10 cellular contexts compared by ENCODE assay signal in genomic region chr13:49098198-49098597, GRCh38.
DNase-seq lines count a peak whose midpoint lies in the region; ATAC-seq, FAIRE-seq and TF ChIP-seq lines count a peak whose summit lies in the region.
"Had no signal": no experiment of that assay in that cellular context is flagged by ENCODE, and none has a peak within 500 bp of the region (broad histone marks: within the 10 kb centered on the region; RNA-seq: fewer than 3 reads in every experiment).

No MANE protein-coding gene starts in this region.

- peak overlapping the region; percentile 16 for H3K27ac ChIP-seq in A673 (ENCODE audit: low read depth, low read length, poor library complexity, severe bottlenecking)
- no peak overlapping the region for H3K27ac ChIP-seq in IMR-90 (ENCODE audit: insufficient read depth, low read length)
- H3K27ac ChIP-seq in GM23338 (ENCODE audit: low read depth) = no peak overlapping the region

- H2BK120ac ChIP-seq in IMR-90 (ENCODE audit: low read depth, low read length) = no peak overlapping the region

- no peak overlapping the region for H3K4ac ChIP-seq in IMR-90 (ENCODE audit: low read depth, low read length)

- no peak overlapping the region for H4K8ac ChIP-seq in IMR-90 (ENCODE audit: low read depth in 2 of 2, low read length in 2 of 2)

- no peaks in the 10 kb centered on the region for H3K36me3 ChIP-seq in A673 (ENCODE audit: insufficient read depth, low read length, poor library complexity, severe bottlenecking)
- H3K36me3 ChIP-seq in IMR-90 (ENCODE audit: control insufficient read depth, insufficient read depth, low read length) = no peaks in the 10 kb centered on the region
- H3K36me3 ChIP-seq in GM23338 (ENCODE audit: insufficient read depth) = no peaks in the 10 kb centered on the region
- no peaks in the 10 kb centered on the region for H3K36me3 ChIP-seq in H7 (replicated peaks; ENCODE audit: control insufficient read depth, insufficient read depth, low read length)

- H3K9me1 ChIP-seq in IMR-90 (ENCODE audit: insufficient read depth, low read length) = no peaks in the 10 kb centered on the region; the same call in 1 of the 2 replicates

- H2AK9ac ChIP-seq in IMR-90 (replicated peaks; ENCODE audit: low read depth, low read length, poor library complexity) = no peak overlapping the region

- H4K20me1 ChIP-seq in IMR-90 (ENCODE audit: insufficient read depth, low read length) (no peaks in the 10 kb centered on the region), GM23338 (replicated peaks; ENCODE audit: insufficient read depth) (peaks cover 9% of the 10 kb centered on the region)

- H3K9me2 ChIP-seq in GM23338 (ENCODE audit: insufficient read depth) = no peaks in the 10 kb centered on the region

- H3K36me3 Mint-ChIP-seq in chondrocyte (ENCODE audit: low read depth) = no peaks in the 10 kb centered on the region
- H3K36me3 Mint-ChIP-seq in GM23338 (ENCODE audit: low read depth) = no peaks in the 10 kb centered on the region

- intact Hi-C loops in A673 (cut with micrococcal nuclease; ENCODE audit: unreplicated experiment) (loop anchor here (5.0 kb wide), 1 partner anchor 184 kb away; no protein-coding TSS in a partner anchor), IMR-90 (cut with micrococcal nuclease) (no loop called here)

- H3K9me3 ChIP-seq in A673 (ENCODE audit: low read depth, low read length, poor library complexity, severe bottlenecking) = no peaks in the 10 kb centered on the region
- H3K9me3 ChIP-seq in IMR-90 (ENCODE audit: control insufficient read depth, insufficient read depth, low read length) = no peaks in the 10 kb centered on the region

- ATAC-seq in IMR-90 (ENCODE audit: low read depth) (peak; percentile 71), GM23338 (no peak)

- no peak overlapping the region for H4K91ac ChIP-seq in IMR-90 (ENCODE audit: insufficient read depth, low read depth, low read length)

- TF ChIP-seq RAD21 in IMR-90 (IDR thresholded peaks at IDR 0.05; ENCODE audit: low read length) = no peak

- H3K27me3 ChIP-seq in A673 (replicated peaks; ENCODE audit: insufficient read depth, low read depth, low read length, poor library complexity) (no peaks in the 10 kb centered on the region), IMR-90 (ENCODE audit: control insufficient read depth, insufficient read depth, low read length) (no peaks in the 10 kb centered on the region), GM23338 (ENCODE audit: insufficient read depth) (no peaks in the 10 kb centered on the region), H7 (ENCODE audit: control insufficient read depth, insufficient read depth, low read length) (no peaks in the 10 kb centered on the region)

- H3K4me1 ChIP-seq in A673 (ENCODE audit: insufficient read depth, low read length, poor library complexity, severe bottlenecking) (peaks cover 10% of the 10 kb centered on the region), IMR-90 (ENCODE audit: control insufficient read depth, insufficient read depth, low read length) (peaks cover 8% of the 10 kb centered on the region), GM23338 (ENCODE audit: insufficient read depth) (no peaks in the 10 kb centered on the region)

- FAIRE-seq in frontal cortex (lab: Jason Lieb, UNC) = no peak

- dilution Hi-C loops in IMR-90 (cut with HindIII; ENCODE audit: low sequenced_read_pairs, unreplicated experiment) = no loop called here

- H2BK20ac ChIP-seq in IMR-90 (ENCODE audit: low read depth, low read length) = no peak overlapping the region

- peak overlapping the region; percentile 75 for H2BK5ac ChIP-seq in IMR-90 (ENCODE audit: low read depth, low read length, poor library complexity, severe bottlenecking)

- H3K27ac Mint-ChIP-seq in chondrocyte (ENCODE audit: unreplicated experiment) (peak overlapping the region; percentile 75), GM23338 (no peak overlapping the region)

- CTCF ChIA-PET in A673 (lab: Charles Lee) = no interaction called here
- CTCF ChIA-PET in IMR-90 (lab: Yijun Ruan, JAX) = no interaction called here

- POLR2A ChIA-PET in A673 (lab: Charles Lee; ENCODE audit: low non-redundant PET) = no interaction called here
- POLR2A ChIA-PET in IMR-90 (lab: Charles Lee; ENCODE audit: unreplicated experiment) = no interaction called here

- H4K5ac ChIP-seq in IMR-90 (ENCODE audit: low read depth, low read length) = no peak overlapping the region

- BruUV-seq in A673 (replicated peaks; lab: Mats Ljungman, UMichigan) = no TSS peak
- no TSS peak for BruUV-seq in IMR-90 (replicated peaks; lab: Mats Ljungman, UMichigan)

- H3K56ac ChIP-seq in IMR-90 (ENCODE audit: extremely low read depth, insufficient read depth, low read length) = no peak overlapping the region

- H2AFZ ChIP-seq in IMR-90 (replicated peaks; ENCODE audit: low read length, poor library complexity) (no peak overlapping the region), GM23338 (no peak overlapping the region)

- no peak overlapping the region for H3K9ac ChIP-seq in IMR-90 (ENCODE audit: low read depth, low read length)

- no CpG with 5 or more reads among the region's 2 CpGs for WGBS in IMR-90 (ENCODE audit: extremely low coverage in 2 of 2, insufficient read length in 1 of 2), 2 experiments

- TF ChIP-seq POLR2A in IMR-90 (IDR thresholded peaks at IDR 0.05; ENCODE audit: low read depth, low read length) = no peak

- H3K4me3 ChIP-seq in A673 (ENCODE audit: low read depth, low read length, poor library complexity, severe bottlenecking) = no peak overlapping the region
- no peak overlapping the region for H3K4me3 ChIP-seq in IMR-90 (ENCODE audit: insufficient read depth, low read depth, low read length)
- H3K4me3 ChIP-seq in GM23338 = no peak overlapping the region
- no peak overlapping the region for H3K4me3 ChIP-seq in H7 (ENCODE audit: insufficient read depth, low read depth, low read length)

- no peaks in the 10 kb centered on the region for H3K9me3 Mint-ChIP-seq in chondrocyte (ENCODE audit: low read depth)
- H3K9me3 Mint-ChIP-seq in GM23338 = no peaks in the 10 kb centered on the region
- H3K9me3 Mint-ChIP-seq: activated T-cell treated with anti-CD3 and anti-CD28 coated beads, Interleukin-2, amount 50 U/mL, for 4 hours had no signal

- H2BK15ac ChIP-seq in IMR-90 (ENCODE audit: low read depth, low read length) = no peak overlapping the region

- H3K14ac ChIP-seq in IMR-90 (replicated peaks; ENCODE audit: low read depth, low read length) = no peak overlapping the region

- peaks cover 15 to 26% of the 10 kb centered on the region in 2 experiments for H3K79me1 ChIP-seq in IMR-90 (ENCODE audit: low read depth in 1 of 2, low read length in 2 of 2)

- in situ Hi-C loops in IMR-90 (cut with MboI; ENCODE audit: low sequenced_read_pairs) = no loop called here

- H3K27me3 Mint-ChIP-seq in chondrocyte (ENCODE audit: low read depth) (no peaks in the 10 kb centered on the region), GM23338 (ENCODE audit: insufficient read depth, low read depth, poor library complexity) (no peaks in the 10 kb centered on the region)

- TF ChIP-seq CTCF in A673 (conservative IDR thresholded peaks at IDR 0.05; ENCODE audit: low read depth, low read length) (no peak), IMR-90 (conservative IDR thresholded peaks at IDR 0.05; ENCODE audit: low read depth, low read length) (no peak), chondrocyte (IDR thresholded peaks at IDR 0.05) (no peak), GM23338 (conservative IDR thresholded peaks at IDR 0.05; ENCODE audit: low read depth in 2 of 2) (no peak), GM20000 (IDR thresholded peaks at IDR 0.05; ENCODE audit: extremely low read depth, missing control alignments) (no peak)

- no peaks in the 10 kb centered on the region for H3F3A ChIP-seq in GM23338 (replicated peaks; ENCODE audit: low read depth)

- no peak overlapping the region; the same call in 1 of the 2 replicates for H3K18ac ChIP-seq in IMR-90 (ENCODE audit: low read depth, low read length)

- peak; percentile 64 for DNase-seq in A673 (ENCODE audit: low spot score)
- DNase-seq in IMR-90 = peak; percentile 99
- DNase-seq in chondrocyte (ENCODE audit: low spot score) = no peak
- DNase-seq in lung microvascular endothelial cell (ENCODE audit: low read depth in 2 of 2) = peak; percentile 92 to 97
- no peak for DNase-seq in GM23338 (ENCODE audit: low spot score)
- no peak for DNase-seq in GM20000 (ENCODE audit: low spot score)
- DNase-seq in H7 = no peak
- no peak for DNase-seq in frontal cortex (ENCODE audit: low spot score in 2 of 2)
- DNase-seq: activated T-cell treated with anti-CD3 and anti-CD28 coated beads, Interleukin-2, amount 50 U/mL, for 4 hours; GDM1 had no signal

- peaks cover 29% of the 10 kb centered on the region for H3K4me1 Mint-ChIP-seq in chondrocyte (ENCODE audit: low read depth)
- no peaks in the 10 kb centered on the region for H3K4me1 Mint-ChIP-seq in GM23338

- H3K79me2 ChIP-seq in GM23338 (replicated peaks; ENCODE audit: insufficient read depth) = no peaks in the 10 kb centered on the region

- H3K4me2 ChIP-seq in IMR-90 (ENCODE audit: low read depth, low read length) = peak overlapping the region; percentile 43; the same call in 1 of the 2 replicates
- H3K4me2 ChIP-seq in GM23338 = no peak overlapping the region

- no peak overlapping the region for H2AK5ac ChIP-seq in IMR-90 (ENCODE audit: low read depth, low read length)

- no peak overlapping the region; the same call in 1 of the 2 replicates for H3K23ac ChIP-seq in IMR-90 (ENCODE audit: low read depth, low read length)

- H3K4me3 Mint-ChIP-seq in chondrocyte (ENCODE audit: unreplicated experiment) (no peak overlapping the region), GM23338 (no peak overlapping the region)
- H3K4me3 Mint-ChIP-seq: activated T-cell treated with anti-CD3 and anti-CD28 coated beads, Interleukin-2, amount 50 U/mL, for 4 hours had no signal

TF ChIP-seq in IMR-90, 13 proteins besides CTCF, POLR2A, EP300 and RAD21 (continues in another document):
- TF ChIP-seq MAZ (IDR thresholded peaks at IDR 0.05; ENCODE audit: borderline replicate concordance, low read depth, low read length) (no peak), FOS (IDR thresholded peaks at IDR 0.05; ENCODE audit: low read depth, low read length) (peak; percentile 73), RCOR1 (IDR thresholded peaks at IDR 0.05; ENCODE audit: insufficient replicate concordance, low read length) (peak; percentile 93), NFE2L2 (IDR thresholded peaks at IDR 0.05; ENCODE audit: low read depth, low read length) (no peak), CEBPB (IDR thresholded peaks at IDR 0.05; ENCODE audit: low read depth, low read length) (peak; percentile 70)

TF ChIP-seq in GM23338, 12 proteins besides CTCF, POLR2A, EP300 and RAD21 (continues in another document):
- no peak for TF ChIP-seq ZNF114 (CRISPR knock-in tag; IDR thresholded peaks at IDR 0.05)

Comparison
In these comparisons a context has a peak if more than half of its experiments do, and no peak if none do; other contexts are left out.
1. DNase-seq: peak in A673 (single experiment), IMR-90 (single experiment) and lung microvascular endothelial cell (2 of 2); none in chondrocyte (single experiment), GM23338 (single experiment), GM20000 (single experiment), H7 (single experiment) and frontal cortex (0 of 2).